ENCODE assay signal across 10 cellular contexts in the genomic region with DNA sequence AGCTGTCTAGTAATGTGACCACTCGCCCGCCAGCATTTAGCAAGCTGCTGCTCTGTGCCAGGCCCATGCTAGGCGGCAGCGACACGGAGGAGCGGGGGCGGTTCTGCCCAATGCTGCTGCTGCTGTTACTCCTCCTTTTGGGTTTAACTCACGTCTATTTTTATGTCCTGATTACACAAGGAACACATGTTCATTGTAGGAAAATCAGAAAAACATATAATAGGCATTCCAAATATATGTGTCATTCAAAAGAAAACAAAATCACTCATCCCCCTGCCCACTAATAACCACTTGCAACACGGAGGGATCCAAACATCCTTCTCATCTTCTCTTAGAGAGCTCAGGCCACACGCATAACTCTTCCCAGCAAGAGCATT. TPM values are rescaled to one million over a fixed set of nuclear protein-coding genes. Genes with fewer than 3 reads are reported as not detected.
DNase-seq lines count a peak whose midpoint lies in the region; TF ChIP-seq lines count a peak whose summit lies in the region.
"Had no signal": no experiment of that assay in that cellular context is flagged by ENCODE, and none has a peak within 500 bp of the region (broad histone marks: within the 10 kb centered on the region; RNA-seq: fewer than 3 reads in every experiment).

No MANE protein-coding gene starts in this region.

- H3K9me3 Mint-ChIP-seq in activated CD4-positive, alpha-beta T cell treated with anti-CD3 and anti-CD28 coated beads, Interleukin-2, amount 10 ng/mL, durations not matched to agents 24 days and 14 days = no peaks in the 10 kb centered on the region

- in situ Hi-C loops in brain microvascular endothelial cell (cut with HindIII; ENCODE audit: low pct_ligation_motif_present, low sequenced_read_pairs) = no loop called here

- H3K4me3 ChIP-seq in brain microvascular endothelial cell (ENCODE audit: low read depth, low read length) (no peak overlapping the region), adrenal gland (no peak overlapping the region)
- H3K4me3 ChIP-seq: spleen had no signal

- 90 to 94% (median 92%) methylated on average over 8 to 10 of the region's 10 CpGs for WGBS in adrenal gland, 4 donors

- TF ChIP-seq CTCF in brain microvascular endothelial cell (IDR thresholded peaks at IDR 0.05; ENCODE audit: low read depth, low read length, missing control alignments) = no peak
- no peak for TF ChIP-seq CTCF in adrenal gland (IDR thresholded peaks at IDR 0.05)

- H3K36me3 ChIP-seq in brain microvascular endothelial cell (replicated peaks) (peaks cover 7% of the 10 kb centered on the region), adrenal gland (replicated peaks in 1 of 2) (peaks cover 0 to 7% of the 10 kb centered on the region in 2 donors)

- H3K27me3 ChIP-seq in brain microvascular endothelial cell (replicated peaks) (no peaks in the 10 kb centered on the region), adrenal gland (no peaks in the 10 kb centered on the region)
- H3K27me3 ChIP-seq: spleen had no signal

- peaks cover 20% of the 10 kb centered on the region for H3K4me1 Mint-ChIP-seq in activated CD4-positive, alpha-beta T cell treated with anti-CD3 and anti-CD28 coated beads, Interleukin-2, amount 10 ng/mL, durations not matched to agents 24 days and 14 days

- H3K27ac Mint-ChIP-seq in activated CD4-positive, alpha-beta T cell treated with anti-CD3 and anti-CD28 coated beads, Interleukin-2, amount 10 ng/mL, durations not matched to agents 24 days and 14 days = no peak overlapping the region

- intact Hi-C loops in activated CD4-positive, alpha-beta T cell treated with anti-CD3 and anti-CD28 coated beads, Interleukin-2, amount 10 ng/mL, durations not matched to agents 24 days and 14 days (cut with micrococcal nuclease) = no loop called here
- intact Hi-C loops in adrenal gland (cut with DNase I) = no loop called here

- no peaks in the 10 kb centered on the region for H3K9me3 ChIP-seq in adrenal gland (replicated peaks in 1 of 3)

- DNase-seq in HCEC 1CT (peak; percentile 91), brain microvascular endothelial cell (peak; percentile 83), hepatic stellate cell (ENCODE audit: low spot score) (peak; percentile 91), superior temporal gyrus (ENCODE audit: extremely low spot score) (peak; percentile 59), adrenal gland (no peak)
- no peak for DNase-seq in activated CD4-positive, alpha-beta T cell treated with anti-CD3 and anti-CD28 coated beads, Interleukin-2, amount 10 ng/mL, durations not matched to agents 24 days and 14 days
- no peak for DNase-seq in stimulated activated CD8-positive, alpha-beta memory T cell treated with anti-CD3 and anti-CD28 coated beads, Interleukin-4, amount 100 ng/mL, for 48 hours
- DNase-seq: activated CD4-positive, alpha-beta T cell treated with anti-CD3 and anti-CD28 coated beads for 1 hour; NCI-H1930; spleen had no signal

- no peak for TF ChIP-seq POLR2A in adrenal gland (IDR thresholded peaks at IDR 0.05)

- no peak overlapping the region for H3K4me3 Mint-ChIP-seq in activated CD4-positive, alpha-beta T cell treated with anti-CD3 and anti-CD28 coated beads, Interleukin-2, amount 10 ng/mL, durations not matched to agents 24 days and 14 days

- no peaks in the 10 kb centered on the region for H3K4me1 ChIP-seq in adrenal gland (replicated peaks in 1 of 2)

- H3K27ac ChIP-seq in brain microvascular endothelial cell (peak overlapping the region; percentile 85), adrenal gland (no peak overlapping the region)

- H3K27me3 Mint-ChIP-seq in activated CD4-positive, alpha-beta T cell treated with anti-CD3 and anti-CD28 coated beads, Interleukin-2, amount 10 ng/mL, durations not matched to agents 24 days and 14 days = no peaks in the 10 kb centered on the region

- peaks cover 13% of the 10 kb centered on the region for H3K36me3 Mint-ChIP-seq in activated CD4-positive, alpha-beta T cell treated with anti-CD3 and anti-CD28 coated beads, Interleukin-2, amount 10 ng/mL, durations not matched to agents 24 days and 14 days (ENCODE audit: low read depth)

RNA-seq across cellular contexts. Expression of a gene that starts 30.4 kb away (rescaled TPM):
- total RNA-seq in activated CD4-positive, alpha-beta T cell treated with anti-CD3 and anti-CD28 coated beads, Interleukin-2, amount 10 ng/mL, durations not matched to agents 24 days and 14 days = 7.3 and 7.5 TPM in 2 replicates
- 10 to 100 TPM; 16.6 to 31.6 (median 23.7) TPM for total RNA-seq in adrenal gland
- 10 to 100 TPM; 20.2 to 65.9 (median 59.5) TPM for polyA plus RNA-seq in adrenal gland

RNA-seq across cellular contexts. Expression of a gene that starts 30.8 kb away (rescaled TPM):
- total RNA-seq in activated CD4-positive, alpha-beta T cell treated with anti-CD3 and anti-CD28 coated beads, Interleukin-2, amount 10 ng/mL, durations not matched to agents 24 days and 14 days = 63.2 and 69.3 TPM in 2 replicates
- 10 to 100 TPM; 35.2 to 66.9 (median 57.1) TPM for total RNA-seq in adrenal gland
- 10 to 100 TPM; 19.6 to 63.5 (median 35.2) TPM for polyA plus RNA-seq in adrenal gland

Comparison
In these comparisons a context has a peak if more than half of its experiments do, and no peak if none do; other contexts are left out.
1. DNase-seq: peak in HCEC 1CT (single experiment), brain microvascular endothelial cell (single experiment), hepatic stellate cell (single experiment) and superior temporal gyrus (single experiment); none in activated CD4-positive, alpha-beta T cell treated with anti-CD3 and anti-CD28 coated beads, Interleukin-2, amount 10 ng/mL, durations not matched to agents 24 days and 14 days (single experiment), adrenal gland (0 of 7) and stimulated activated CD8-positive, alpha-beta memory T cell treated with anti-CD3 and anti-CD28 coated beads, Interleukin-4, amount 100 ng/mL, for 48 hours (single experiment).